ENCODE assay signal across 22 cellular contexts in the genomic region with DNA sequence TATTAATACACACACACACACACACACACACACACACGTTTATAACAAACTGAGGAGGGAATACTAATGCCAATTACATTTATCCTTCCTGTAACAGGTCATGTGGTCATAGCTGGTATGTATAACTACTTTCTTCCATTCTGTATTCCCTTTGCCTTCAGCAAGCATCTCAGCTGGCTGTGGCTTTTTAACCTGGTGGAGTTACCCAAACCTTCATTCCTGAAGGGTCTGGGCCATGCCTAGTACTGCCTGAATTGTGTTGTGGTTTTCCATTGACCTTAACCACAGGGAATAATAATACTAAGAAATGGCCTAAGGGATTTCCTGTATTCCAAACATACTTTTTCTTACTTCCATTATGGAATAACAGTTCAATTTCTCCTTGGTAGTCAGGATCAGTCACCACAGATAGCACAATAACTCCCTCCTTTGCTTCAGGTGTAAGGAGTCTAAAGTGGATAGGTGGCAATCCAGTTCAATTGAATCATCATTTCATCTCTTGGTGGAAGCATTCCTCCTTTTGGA.
"Had no signal": no experiment of that assay in that cellular context is flagged by ENCODE, and none has a peak within 500 bp of the region (broad histone marks: within the 10 kb centered on the region; RNA-seq: fewer than 3 reads in every experiment).

No MANE protein-coding gene starts in this region.

- H3K27ac Mint-ChIP-seq: activated CD4-positive, alpha-beta T cell treated with anti-CD3 and anti-CD28 coated beads for 36 hours; activated naive CD8-positive, alpha-beta T cell; activated T-helper 1 cell treated with anti-CD3 and anti-CD28 coated beads, Interleukin-12 subunit alpha, Interleukin-12 subunit beta, Interleukin-2, Interleukin-4 antibody, amounts not matched to agents 30 ng/mL and 10 ng/mL and 1 ng/mL, durations not matched to agents 14 hours and 24 hours and 36 hours; endodermal cell; memory B cell; naive thymus-derived CD8-positive, alpha-beta T cell; stimulated activated effector memory CD8-positive, alpha-beta T cell treated with anti-CD3 and anti-CD28 coated beads, Interleukin-12 subunit alpha, Interleukin-12 subunit beta, amount 100 ng/mL, for 72 hours; WTC11 had no signal

- H3K4me3 Mint-ChIP-seq: activated CD4-positive, alpha-beta T cell treated with anti-CD3 and anti-CD28 coated beads for 36 hours; activated naive CD8-positive, alpha-beta T cell; activated T-helper 1 cell treated with anti-CD3 and anti-CD28 coated beads, Interleukin-12 subunit alpha, Interleukin-12 subunit beta, Interleukin-2, Interleukin-4 antibody, amounts not matched to agents 30 ng/mL and 10 ng/mL and 1 ng/mL, durations not matched to agents 14 hours and 24 hours and 36 hours; endodermal cell; memory B cell; naive thymus-derived CD8-positive, alpha-beta T cell; stimulated activated effector memory CD8-positive, alpha-beta T cell treated with anti-CD3 and anti-CD28 coated beads, Interleukin-12 subunit alpha, Interleukin-12 subunit beta, amount 100 ng/mL, for 72 hours; WTC11 had no signal

- H3K27ac ChIP-seq: body of pancreas, pancreas, right lobe of liver, thoracic aorta had no signal

- H3K4me1 Mint-ChIP-seq: activated CD4-positive, alpha-beta T cell treated with anti-CD3 and anti-CD28 coated beads for 36 hours; endodermal cell; memory B cell; naive thymus-derived CD8-positive, alpha-beta T cell; stimulated activated effector memory CD8-positive, alpha-beta T cell treated with anti-CD3 and anti-CD28 coated beads, Interleukin-12 subunit alpha, Interleukin-12 subunit beta, amount 100 ng/mL, for 72 hours; WTC11 had no signal

- H3K36me3 Mint-ChIP-seq: activated naive CD8-positive, alpha-beta T cell; naive thymus-derived CD8-positive, alpha-beta T cell; stimulated activated effector memory CD8-positive, alpha-beta T cell treated with anti-CD3 and anti-CD28 coated beads, Interleukin-12 subunit alpha, Interleukin-12 subunit beta, amount 100 ng/mL, for 72 hours; WTC11 had no signal

- H3K36me3 ChIP-seq: pancreas, right lobe of liver, thoracic aorta had no signal

- H3K4me2 ChIP-seq: smooth muscle cell had no signal

- H3K27me3 Mint-ChIP-seq: memory B cell had no signal

- H3K4me3 ChIP-seq: body of pancreas, mucosa of descending colon, pancreas, right lobe of liver, smooth muscle cell, thoracic aorta had no signal

- H3K9me3 ChIP-seq: body of pancreas, pancreas, right lobe of liver, thoracic aorta had no signal

- H3K4me1 ChIP-seq: body of pancreas, right lobe of liver had no signal

- ATAC-seq: activated CD4-positive, alpha-beta T cell treated with anti-CD3 and anti-CD28 coated beads for 36 hours; body of pancreas; left ventricle myocardium superior; mucosa of descending colon; naive thymus-derived CD8-positive, alpha-beta T cell; pancreas; right lobe of liver; stimulated activated effector memory CD8-positive, alpha-beta T cell treated with anti-CD3 and anti-CD28 coated beads, Interleukin-12 subunit alpha, Interleukin-12 subunit beta, amount 100 ng/mL, for 72 hours; WTC11 had no signal

- DNase-seq: activated CD4-positive, alpha-beta T cell treated with anti-CD3 and anti-CD28 coated beads for 36 hours; activated CD4-positive, alpha-beta T cell treated with anti-CD3 and anti-CD28 coated beads, Interleukin-2, amount 50 U/mL, for 48 hours; body of pancreas; caudate nucleus; endodermal cell; erythroblast; head of caudate nucleus; kidney glomerular epithelial cell; left ventricle myocardium superior; mucosa of descending colon; naive thymus-derived CD8-positive, alpha-beta T cell; pancreas; right lobe of liver; stimulated activated CD4-positive, alpha-beta T cell treated with anti-CD3 and anti-CD28 coated beads, Interleukin-4, amount 100 ng/mL, for 24 hours had no signal

- FAIRE-seq: frontal cortex, pancreas had no signal

- H3K27me3 ChIP-seq: body of pancreas, pancreas, right lobe of liver had no signal

- H3K9me3 Mint-ChIP-seq: activated T-helper 1 cell treated with anti-CD3 and anti-CD28 coated beads, Interleukin-12 subunit alpha, Interleukin-12 subunit beta, Interleukin-2, Interleukin-4 antibody, amounts not matched to agents 30 ng/mL and 10 ng/mL and 1 ng/mL, durations not matched to agents 14 hours and 24 hours and 36 hours; endodermal cell; memory B cell had no signal
